Comparison of ENCODE assay signal across 19 cellular contexts in the genomic region with DNA sequence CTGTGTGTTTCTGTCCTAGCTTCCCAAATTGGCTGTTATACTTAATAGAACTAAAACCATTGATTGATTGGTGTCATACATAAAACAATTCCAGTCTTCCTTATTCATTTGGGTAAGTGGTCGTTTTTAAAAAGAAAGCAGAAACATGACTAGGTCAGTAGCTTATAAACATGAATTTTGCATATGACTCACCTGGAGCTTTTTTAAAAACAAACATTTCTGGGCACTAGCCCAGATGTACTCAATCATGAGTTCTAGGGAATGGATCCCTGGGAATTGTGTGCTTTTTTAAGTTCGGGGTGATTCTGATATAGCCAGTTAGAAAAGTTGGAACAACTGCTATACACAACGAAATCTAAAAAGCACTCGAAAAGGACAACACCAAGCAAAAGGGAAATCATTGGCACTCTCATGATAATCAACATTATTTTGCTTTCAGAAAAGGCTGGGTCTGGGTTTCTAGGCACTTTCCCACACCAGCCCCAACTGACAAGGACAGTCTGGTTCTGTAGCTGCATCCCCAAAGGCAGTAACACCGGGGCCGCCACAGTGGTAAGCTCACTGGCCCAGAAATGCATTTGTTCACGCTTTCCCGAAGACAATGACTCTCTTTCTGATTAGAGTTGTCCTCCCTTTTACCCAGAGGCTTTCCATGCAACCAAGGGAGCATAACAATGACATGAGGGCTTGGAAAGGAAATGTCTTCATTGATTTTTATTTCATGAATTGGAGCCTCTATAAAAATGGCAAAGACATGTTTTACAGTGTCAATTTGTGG.
DNase-seq lines count a peak whose midpoint lies in the region; ATAC-seq and TF ChIP-seq lines count a peak whose summit lies in the region.
"Had no signal": no experiment of that assay in that cellular context is flagged by ENCODE, and none has a peak within 500 bp of the region (broad histone marks: within the 10 kb centered on the region; RNA-seq: fewer than 3 reads in every experiment).

No MANE protein-coding gene starts in this region.

- no peak overlapping the region for H3K4ac ChIP-seq in H9 (ENCODE audit: low read depth, low read length)

- no peaks in the 10 kb centered on the region for H4K20me1 ChIP-seq in H9 (ENCODE audit: control insufficient read depth, insufficient read depth, insufficient read length)

- H3K36me3 Mint-ChIP-seq in MCF 10A (ENCODE audit: insufficient read depth, unreplicated experiment) (no peaks in the 10 kb centered on the region), H9 (ENCODE audit: insufficient read depth in 1 of 3, low read depth in 3 of 3) (no peaks in the 10 kb centered on the region; a peak in 1 of 7 replicates)
- H3K36me3 Mint-ChIP-seq in activated T-cell treated with anti-CD3 and anti-CD28 coated beads, Interleukin-2, amount 50 U/mL, for 4 hours (ENCODE audit: insufficient read depth): no peaks in the 10 kb centered on the region
- no peaks in the 10 kb centered on the region for H3K36me3 Mint-ChIP-seq in activated CD4-positive, alpha-beta T cell treated with anti-CD3 and anti-CD28 coated beads for 36 hours (ENCODE audit: low read depth)

- H3K4me3 Mint-ChIP-seq in MCF 10A (ENCODE audit: unreplicated experiment): no peak overlapping the region
- no peak overlapping the region for H3K4me3 Mint-ChIP-seq in H9
- no peak overlapping the region for H3K4me3 Mint-ChIP-seq in activated T-cell treated with anti-CD3 and anti-CD28 coated beads, Interleukin-2, amount 50 U/mL, for 4 hours
- H3K4me3 Mint-ChIP-seq in activated CD4-positive, alpha-beta T cell treated with anti-CD3 and anti-CD28 coated beads for 36 hours: no peak overlapping the region
- H3K4me3 Mint-ChIP-seq: GM23338, HFFc6 had no signal

- H4K91ac ChIP-seq in H9 (ENCODE audit: insufficient read length, low read depth, low read length): no peak overlapping the region

- no peak overlapping the region for H3K23ac ChIP-seq in H9 (ENCODE audit: insufficient read length, low read depth, low read length)

- no peak overlapping the region for H2AK5ac ChIP-seq in H9 (ENCODE audit: insufficient read length, low read length)

- H2BK120ac ChIP-seq in H9 (ENCODE audit: low read depth, low read length, poor library complexity, severe bottlenecking): no peak overlapping the region

- H3K23me2 ChIP-seq in H9 (ENCODE audit: insufficient read length, low read depth, low read length, poor library complexity, severe bottlenecking): no peaks in the 10 kb centered on the region

- peaks cover 18% of the 10 kb centered on the region for H3K4me1 Mint-ChIP-seq in MCF 10A (ENCODE audit: insufficient read depth, unreplicated experiment)
- H3K4me1 Mint-ChIP-seq in H9: peaks cover 8 to 10% of the 10 kb centered on the region in 2 experiments; a peak in 3 of 4 replicates
- H3K4me1 Mint-ChIP-seq in activated T-cell treated with anti-CD3 and anti-CD28 coated beads, Interleukin-2, amount 50 U/mL, for 4 hours (ENCODE audit: low read depth): no peaks in the 10 kb centered on the region
- no peaks in the 10 kb centered on the region for H3K4me1 Mint-ChIP-seq in activated CD4-positive, alpha-beta T cell treated with anti-CD3 and anti-CD28 coated beads for 36 hours

- BruUV-seq in MCF 10A (replicated peaks; lab: Mats Ljungman, UMichigan): no TSS peak

- H2BK5ac ChIP-seq in H9 (ENCODE audit: insufficient read length, low read length): no peak overlapping the region

- H3K27me3 ChIP-seq in breast epithelium: no peaks in the 10 kb centered on the region
- no peaks in the 10 kb centered on the region for H3K27me3 ChIP-seq in foreskin keratinocyte
- H3K27me3 ChIP-seq in H9 (ENCODE audit: insufficient read depth, low read length): no peaks in the 10 kb centered on the region
- no peaks in the 10 kb centered on the region for H3K27me3 ChIP-seq in upper lobe of right lung
- H3K27me3 ChIP-seq: BLaER1 treated with 17β-estradiol and CSF1 and Interleukin-3, amounts not matched to agents 10 nM and 100 nM; SJCRH30 had no signal

- POLR2A ChIA-PET in MCF 10A (lab: Yijun Ruan, JAX): interaction anchor here (0.6 to 1.3 kb wide), 5 partner anchors 9 to 96 kb away, joined by 3 to 6 read pairs (median 3); no protein-coding TSS in a partner anchor
- POLR2A ChIA-PET in activated CD4-positive, alpha-beta T cell treated with anti-CD3 and anti-CD28 coated beads for 36 hours (lab: Charles Lee): no interaction called here

- CTCF ChIA-PET in MCF 10A (lab: Yijun Ruan, JAX): interaction anchor here (0.6 to 1.1 kb wide), 3 partner anchors 11 to 421 kb away, joined by 3 to 5 read pairs (median 3); no protein-coding TSS in a partner anchor
- CTCF ChIA-PET in activated CD4-positive, alpha-beta T cell treated with anti-CD3 and anti-CD28 coated beads for 36 hours (lab: Charles Lee): no interaction called here

- no peak overlapping the region for H3K27ac Mint-ChIP-seq in MCF 10A (ENCODE audit: low read depth, unreplicated experiment)
- H3K27ac Mint-ChIP-seq in H9: no peak overlapping the region
- H3K27ac Mint-ChIP-seq in activated CD4-positive, alpha-beta T cell treated with anti-CD3 and anti-CD28 coated beads for 36 hours: no peak overlapping the region
- H3K27ac Mint-ChIP-seq: GM23338, HFFc6 had no signal

- H3K36me3 ChIP-seq in breast epithelium (no peaks in the 10 kb centered on the region), upper lobe of right lung (no peaks in the 10 kb centered on the region)
- H3K36me3 ChIP-seq: SJCRH30 had no signal

- no peak overlapping the region for H4K5ac ChIP-seq in H9 (ENCODE audit: insufficient read length, low read depth, low read length)

- no peaks in the 10 kb centered on the region for H3K79me2 ChIP-seq in H9 (ENCODE audit: insufficient read depth, low read length)

- H3K4me2 ChIP-seq in H9 (ENCODE audit: insufficient read depth, insufficient read length, low read length): no peak overlapping the region
- H3K4me2 ChIP-seq: BLaER1 treated with 17β-estradiol and CSF1 and Interleukin-3, amounts not matched to agents 10 nM and 100 nM; GM23338 had no signal

- DNase-seq in MCF 10A (ENCODE audit: unreplicated experiment) (peak; percentile 66), breast epithelium (ENCODE audit: low spot score in 2 of 2) (no peak), amniotic epithelial cell (ENCODE audit: low read depth) (peak; percentile 42), foreskin keratinocyte (peak in 1 of 2 donors; percentile 36), H9 (no peak), upper lobe of right lung (no peak)
- DNase-seq in activated T-cell treated with anti-CD3 and anti-CD28 coated beads, Interleukin-2, amount 50 U/mL, for 4 hours: no peak
- no peak for DNase-seq in activated CD4-positive, alpha-beta T cell treated with anti-CD3 and anti-CD28 coated beads for 36 hours
- DNase-seq: HFFc6, KG1, NCI-H1105 treated with DMSO at 0.1 percent for 48 hours, NCI-H187, NCI-H2171, SJCRH30 had no signal

- no peaks in the 10 kb centered on the region for H3K9me3 Mint-ChIP-seq in MCF 10A (ENCODE audit: unreplicated experiment)
- H3K9me3 Mint-ChIP-seq in H9: no peaks in the 10 kb centered on the region
- peaks cover 12% of the 10 kb centered on the region for H3K9me3 Mint-ChIP-seq in activated T-cell treated with anti-CD3 and anti-CD28 coated beads, Interleukin-2, amount 50 U/mL, for 4 hours
- H3K9me3 Mint-ChIP-seq in activated CD4-positive, alpha-beta T cell treated with anti-CD3 and anti-CD28 coated beads for 36 hours (ENCODE audit: low read depth): peaks cover 4% of the 10 kb centered on the region
- H3K9me3 Mint-ChIP-seq: GM23338, HFFc6 had no signal

- H3K27ac ChIP-seq in breast epithelium (no peak overlapping the region), foreskin keratinocyte (no peak overlapping the region), H9 (ENCODE audit: insufficient read length, low read depth, low read length) (no peak overlapping the region), upper lobe of right lung (no peak overlapping the region)
- H3K27ac ChIP-seq: 22Rv1; BLaER1 treated with 17β-estradiol and CSF1 and Interleukin-3, amounts not matched to agents 10 nM and 100 nM; HL-60; SJCRH30 had no signal

- no peaks in the 10 kb centered on the region for H3K9me3 ChIP-seq in breast epithelium
- H3K9me3 ChIP-seq in H9 (ENCODE audit: control insufficient read depth, low read depth, low read length): no peaks in the 10 kb centered on the region
- no peaks in the 10 kb centered on the region for H3K9me3 ChIP-seq in upper lobe of right lung
- H3K9me3 ChIP-seq: SJCRH30 had no signal

- TF ChIP-seq CTCF in MCF 10A (IDR thresholded peaks at IDR 0.05; ENCODE audit: unreplicated experiment) (no peak), breast epithelium (IDR thresholded peaks at IDR 0.05) (no peak), foreskin keratinocyte (conservative IDR thresholded peaks at IDR 0.05) (no peak), H9 (conservative IDR thresholded peaks at IDR 0.05) (no peak), upper lobe of right lung (IDR thresholded peaks at IDR 0.05) (no peak)

- no peak overlapping the region for H3K18ac ChIP-seq in H9 (ENCODE audit: insufficient read length, low read depth, low read length)

- H2AFZ ChIP-seq in H9 (ENCODE audit: low read length): no peak overlapping the region
- H2AFZ ChIP-seq: GM23338 had no signal

- H2BK20ac ChIP-seq in H9 (ENCODE audit: low read depth, low read length, poor library complexity, severe bottlenecking): no peak overlapping the region

- WGBS in H9 (ENCODE audit: extremely low coverage, insufficient read length, low lambda C conversion rate): no CpG with 5 or more reads among the region's 8 CpGs

- H3K4me3 ChIP-seq in breast epithelium (no peak overlapping the region), upper lobe of right lung (no peak overlapping the region)
- H3K4me3 ChIP-seq: BLaER1 treated with 17β-estradiol and CSF1 and Interleukin-3, amounts not matched to agents 10 nM and 100 nM; GM23338; SJCRH30 had no signal

- H3K56ac ChIP-seq in H9 (ENCODE audit: insufficient read length, low read depth, low read length): no peak overlapping the region

- no peak overlapping the region for H4K8ac ChIP-seq in H9 (replicated peaks; ENCODE audit: insufficient read length, low read depth, low read length)

- H2BK12ac ChIP-seq in H9 (ENCODE audit: insufficient read length, low read depth, low read length): no peak overlapping the region

- H3K14ac ChIP-seq in H9 (ENCODE audit: insufficient read depth, low read length): no peak overlapping the region

- intact Hi-C loops in MCF 10A (cut with micrococcal nuclease): no loop called here
- intact Hi-C loops in breast epithelium (cut with DNase I; ENCODE audit: low total_unique reads): no loop called here
- intact Hi-C loops in upper lobe of right lung (cut with DNase I): no loop called here
- intact Hi-C loops in activated CD4-positive, alpha-beta T cell treated with anti-CD3 and anti-CD28 coated beads for 36 hours (cut with DNase I, micrococcal nuclease): no loop called here

- no peaks in the 10 kb centered on the region for H3K4me1 ChIP-seq in breast epithelium
- peaks cover 17% of the 10 kb centered on the region for H3K4me1 ChIP-seq in foreskin keratinocyte
- H3K4me1 ChIP-seq in H9 (ENCODE audit: insufficient read depth, low read length): peaks cover 4% of the 10 kb centered on the region; the same call in 1 of the 2 replicates
- no peaks in the 10 kb centered on the region for H3K4me1 ChIP-seq in upper lobe of right lung
- H3K4me1 ChIP-seq: SJCRH30 had no signal

- TF ChIP-seq POLR2A in breast epithelium (IDR thresholded peaks at IDR 0.05): no peak

- H3K27me3 Mint-ChIP-seq in MCF 10A (ENCODE audit: insufficient read depth, unreplicated experiment) (no peaks in the 10 kb centered on the region), H9 (ENCODE audit: low read depth) (no peaks in the 10 kb centered on the region; the same call in 1 of the 2 replicates)
- H3K27me3 Mint-ChIP-seq in activated T-cell treated with anti-CD3 and anti-CD28 coated beads, Interleukin-2, amount 50 U/mL, for 4 hours (ENCODE audit: low read depth): no peaks in the 10 kb centered on the region
- peaks cover 2% of the 10 kb centered on the region for H3K27me3 Mint-ChIP-seq in activated CD4-positive, alpha-beta T cell treated with anti-CD3 and anti-CD28 coated beads for 36 hours

- ATAC-seq in foreskin keratinocyte (peak; percentile 55), upper lobe of right lung (no peak)
- ATAC-seq in activated T-cell treated with anti-CD3 and anti-CD28 coated beads, Interleukin-2, amount 50 U/mL, for 4 hours: no peak
- no peak for ATAC-seq in activated CD4-positive, alpha-beta T cell treated with anti-CD3 and anti-CD28 coated beads for 36 hours
- ATAC-seq: GM23338, Panc1 had no signal

- H3T11ph ChIP-seq in H9 (ENCODE audit: low read length): no peak overlapping the region

- no peak overlapping the region for H2BK15ac ChIP-seq in H9 (ENCODE audit: low read depth, low read length)

- H3K9ac ChIP-seq in H9 (ENCODE audit: extremely low read depth, insufficient read length, low read length): no peak overlapping the region
- H3K9ac ChIP-seq: BLaER1 treated with 17β-estradiol and CSF1 and Interleukin-3, amounts not matched to agents 10 nM and 100 nM had no signal

- H3K79me1 ChIP-seq in H9 (ENCODE audit: insufficient read depth, low read depth, low read length, poor library complexity, severe bottlenecking): no peaks in the 10 kb centered on the region

Comparison
In these comparisons a context has a peak if more than half of its experiments do, and no peak if none do; other contexts are left out.
1. DNase-seq: peak in MCF 10A (single experiment) and amniotic epithelial cell (single experiment); none in breast epithelium (0 of 2), H9 (single experiment), activated T-cell treated with anti-CD3 and anti-CD28 coated beads, Interleukin-2, amount 50 U/mL, for 4 hours (single experiment), upper lobe of right lung (single experiment) and activated CD4-positive, alpha-beta T cell treated with anti-CD3 and anti-CD28 coated beads for 36 hours (single experiment).